ENCODE assay signal across 20 cellular contexts in the genomic region with DNA sequence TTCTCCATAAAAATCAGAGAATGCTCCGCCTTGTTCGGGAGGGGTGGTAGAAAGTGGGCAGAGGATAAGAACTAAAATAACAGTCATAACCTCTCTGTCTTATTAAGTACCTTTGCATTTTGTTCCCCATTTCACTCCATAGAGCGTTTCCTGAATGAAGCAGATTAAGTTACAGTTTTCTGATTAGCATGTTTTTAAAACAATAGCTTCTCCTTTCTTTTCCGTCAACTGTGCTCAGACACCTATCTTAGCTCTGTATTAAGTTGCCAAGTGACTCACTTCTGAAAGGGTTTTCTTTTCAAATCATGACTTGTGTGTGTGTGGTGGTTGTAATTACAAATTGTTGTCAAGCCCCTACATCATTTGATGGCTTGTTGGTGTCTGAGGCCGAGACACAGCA. TPM values are rescaled to one million over a fixed set of nuclear protein-coding genes. Genes with fewer than 3 reads are reported as not detected.
"Had no signal": no experiment of that assay in that cellular context is flagged by ENCODE, and none has a peak within 500 bp of the region (broad histone marks: within the 10 kb centered on the region; RNA-seq: fewer than 3 reads in every experiment).

No MANE protein-coding gene starts in this region.

- H3K9me3 Mint-ChIP-seq: activated CD4-positive, alpha-beta memory T cell treated with anti-CD3 and anti-CD28 coated beads, Interleukin-2, amount 10 ng/mL, durations not matched to agents 7 days and 5 days; activated naive CD4-positive, alpha-beta T cell treated with anti-CD3 and anti-CD28 coated beads for 36 hours; mesothelial cell of epicardium; nephron; stimulated activated naive CD8-positive, alpha-beta T cell treated with anti-CD3 and anti-CD28 coated beads, Interleukin-15, Interleukin-2, amounts not matched to agents 100 ng/mL and 50 ng/mL, for 24 hours; WTC11 had no signal

- ATAC-seq: gastroesophageal sphincter, heart right ventricle, WTC11 had no signal

- H3K27ac Mint-ChIP-seq: activated CD4-positive, alpha-beta memory T cell treated with anti-CD3 and anti-CD28 coated beads, Interleukin-2, amount 10 ng/mL, durations not matched to agents 7 days and 5 days; activated naive CD4-positive, alpha-beta T cell treated with anti-CD3 and anti-CD28 coated beads for 36 hours; brain; mesothelial cell of epicardium; stimulated activated naive CD8-positive, alpha-beta T cell treated with anti-CD3 and anti-CD28 coated beads, Interleukin-15, Interleukin-2, amounts not matched to agents 100 ng/mL and 50 ng/mL, for 24 hours; WTC11 had no signal

- H3K9me3 ChIP-seq: esophagus muscularis mucosa, gastroesophageal sphincter, heart right ventricle, suprapubic skin, transverse colon, uterus had no signal

- H3K4me1 ChIP-seq: uterus had no signal

- DNase-seq: activated CD4-positive, alpha-beta memory T cell treated with anti-CD3 and anti-CD28 coated beads, Interleukin-2, amount 10 ng/mL, durations not matched to agents 7 days and 5 days; activated CD4-positive, alpha-beta T cell treated with anti-CD3 and anti-CD28 coated beads for 4 hours; activated naive CD4-positive, alpha-beta T cell treated with anti-CD3 and anti-CD28 coated beads for 36 hours; activated T-cell treated with anti-CD3 and anti-CD28 coated beads, Interleukin-2, amount 50 U/mL, for 1 hour; central memory CD4-positive, alpha-beta T cell; heart right ventricle; occipital lobe; posterior cingulate gyrus; transverse colon; uterus had no signal

- H3K27me3 ChIP-seq: suprapubic skin, transverse colon, uterus had no signal

- H3K4me3 ChIP-seq: esophagus muscularis mucosa, gastroesophageal sphincter, heart right ventricle, suprapubic skin, transverse colon, uterus had no signal

- H3K27ac ChIP-seq: esophagus muscularis mucosa, gastroesophageal sphincter, heart right ventricle, suprapubic skin, transverse colon, uterus had no signal

- H3K36me3 Mint-ChIP-seq: brain, mesothelial cell of epicardium, WTC11 had no signal

- H3K36me3 ChIP-seq: esophagus muscularis mucosa, gastroesophageal sphincter, heart right ventricle, suprapubic skin, transverse colon, uterus had no signal

- H3K4me3 Mint-ChIP-seq: activated CD4-positive, alpha-beta memory T cell treated with anti-CD3 and anti-CD28 coated beads, Interleukin-2, amount 10 ng/mL, durations not matched to agents 7 days and 5 days; activated naive CD4-positive, alpha-beta T cell treated with anti-CD3 and anti-CD28 coated beads for 36 hours; brain; mesothelial cell of epicardium; stimulated activated naive CD8-positive, alpha-beta T cell treated with anti-CD3 and anti-CD28 coated beads, Interleukin-15, Interleukin-2, amounts not matched to agents 100 ng/mL and 50 ng/mL, for 24 hours; WTC11 had no signal

RNA-seq across cellular contexts. Expression of a gene that starts 1.4 kb away (rescaled TPM):
- total RNA-seq: activated CD4-positive, alpha-beta memory T cell treated with anti-CD3 and anti-CD28 coated beads, Interleukin-2, amount 10 ng/mL, durations not matched to agents 7 days and 5 days; activated naive CD4-positive, alpha-beta T cell treated with anti-CD3 and anti-CD28 coated beads for 36 hours; esophagus muscularis mucosa; gastroesophageal sphincter; heart right ventricle; lung microvascular endothelial cell; mesothelial cell of epicardium; T-helper 1 cell treated with Interleukin-12 subunit alpha and Interleukin-12 subunit beta and Interleukin-4 antibody, amounts not matched to agents 30 ng/mL and 1 ng/mL, for 36 hours; transverse colon had no signal
